9 cellular contexts compared by ENCODE assay signal in the genomic region with DNA sequence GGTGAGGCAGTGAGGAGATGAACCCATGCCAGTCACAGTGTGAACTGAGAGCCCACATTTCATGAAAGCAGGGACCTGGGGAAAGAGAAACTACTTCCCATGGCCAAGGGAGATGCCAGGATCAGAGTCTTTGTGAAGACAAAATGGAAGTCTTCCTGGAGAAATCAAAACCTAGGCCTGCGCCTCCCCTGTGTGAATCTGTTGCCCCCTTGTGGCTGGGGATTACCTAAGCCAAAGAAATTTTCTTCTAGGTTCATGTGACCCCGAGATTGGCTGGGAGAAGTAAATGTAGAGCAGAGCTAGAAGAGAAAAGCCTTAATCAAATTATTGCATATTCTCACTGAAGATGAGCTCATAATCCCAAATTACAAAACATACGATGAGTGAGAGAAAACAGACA.
A peak's percentile ranks its signal among the peaks of the same experiment; 100 is the strongest.
DNase-seq lines count a peak whose midpoint lies in the region; ATAC-seq and TF ChIP-seq lines count a peak whose summit lies in the region.
"Had no signal": no experiment of that assay in that cellular context is flagged by ENCODE, and none has a peak within 500 bp of the region (broad histone marks: within the 10 kb centered on the region; RNA-seq: fewer than 3 reads in every experiment).

No MANE protein-coding gene starts in this region.

- no peaks in the 10 kb centered on the region for H3K4me1 Mint-ChIP-seq in activated CD8-positive, alpha-beta T cell treated with anti-CD3 and anti-CD28 coated beads, Interleukin-2, amount 10 ng/mL, durations not matched to agents 7 days and 5 days (ENCODE audit: low read depth)
- peaks cover 2% of the 10 kb centered on the region for H3K4me1 Mint-ChIP-seq in neural progenitor cell
- peaks cover 0 to 3% (median 3%) of the 10 kb centered on the region in 3 donors for H3K4me1 Mint-ChIP-seq in CD8-positive, alpha-beta memory T cell

- CTCF ChIA-PET in activated CD8-positive, alpha-beta T cell treated with anti-CD3 and anti-CD28 coated beads, Interleukin-2, amount 10 ng/mL, durations not matched to agents 7 days and 5 days (lab: Charles Lee) = no interaction called here
- CTCF ChIA-PET in CD8-positive, alpha-beta memory T cell (lab: Charles Lee) = no interaction called here

- POLR2A ChIA-PET in activated CD8-positive, alpha-beta T cell treated with anti-CD3 and anti-CD28 coated beads, Interleukin-2, amount 10 ng/mL, durations not matched to agents 7 days and 5 days (lab: Charles Lee) = no interaction called here
- POLR2A ChIA-PET in CD8-positive, alpha-beta memory T cell (lab: Charles Lee) = no interaction called here

- no peak overlapping the region for H3K4me2 ChIP-seq in neural progenitor cell

- DNase-seq in SIG-M5 treated with dmso at 0.1 percent for 504 hours (lab: John Stamatoyannopoulos, UW; ENCODE audit: unreplicated experiment) = peak; percentile 15
- no peak for DNase-seq in SIG-M5 (lab: John Stamatoyannopoulos, UW)
- DNase-seq in MG63 = peak; percentile 4
- peak; percentile 22 for DNase-seq in activated CD8-positive, alpha-beta T cell treated with anti-CD3 and anti-CD28 coated beads, Interleukin-2, amount 10 ng/mL, durations not matched to agents 7 days and 5 days
- peak; percentile 49 for DNase-seq in neural progenitor cell (ENCODE audit: low spot score)
- DNase-seq in CD8-positive, alpha-beta memory T cell = no peak
- no peak for DNase-seq in GM03348 (ENCODE audit: low spot score)
- DNase-seq: Right ventricle myocardium superior had no signal

- no peak overlapping the region for H3K27ac Mint-ChIP-seq in activated CD8-positive, alpha-beta T cell treated with anti-CD3 and anti-CD28 coated beads, Interleukin-2, amount 10 ng/mL, durations not matched to agents 7 days and 5 days
- H3K27ac Mint-ChIP-seq in neural progenitor cell = no peak overlapping the region
- H3K27ac Mint-ChIP-seq in CD8-positive, alpha-beta memory T cell = no peak overlapping the region

- H3K4me3 ChIP-seq in MG63 (no peak overlapping the region), neural progenitor cell (no peak overlapping the region)
- H3K4me3 ChIP-seq in CD8-positive, alpha-beta memory T cell (ENCODE audit: low read length) = no peak overlapping the region

- no peaks in the 10 kb centered on the region for H3K36me3 ChIP-seq in MG63
- no peaks in the 10 kb centered on the region for H3K36me3 ChIP-seq in neural progenitor cell
- no peaks in the 10 kb centered on the region for H3K36me3 ChIP-seq in CD8-positive, alpha-beta memory T cell (ENCODE audit: insufficient read depth, low read length)

- no peak for ATAC-seq in activated CD8-positive, alpha-beta T cell treated with anti-CD3 and anti-CD28 coated beads, Interleukin-2, amount 10 ng/mL, durations not matched to agents 7 days and 5 days
- no peak for ATAC-seq in HG02884 (IDR thresholded peaks at IDR 0.05; ENCODE audit: unreplicated experiment)

- H3K27me3 ChIP-seq in MG63 (no peaks in the 10 kb centered on the region), neural progenitor cell (no peaks in the 10 kb centered on the region)
- peaks cover 4% of the 10 kb centered on the region for H3K27me3 ChIP-seq in CD8-positive, alpha-beta memory T cell (ENCODE audit: insufficient read depth, low read length, poor library complexity, severe bottlenecking)

- H3K79me2 ChIP-seq in neural progenitor cell (ENCODE audit: low read depth) = no peaks in the 10 kb centered on the region

- H3K27ac ChIP-seq in neural progenitor cell = no peak overlapping the region
- no peak overlapping the region for H3K27ac ChIP-seq in CD8-positive, alpha-beta memory T cell (ENCODE audit: low read depth, low read length)

- no peak overlapping the region for H2AFZ ChIP-seq in neural progenitor cell (replicated peaks)

- no peaks in the 10 kb centered on the region for H3K27me3 Mint-ChIP-seq in activated CD8-positive, alpha-beta T cell treated with anti-CD3 and anti-CD28 coated beads, Interleukin-2, amount 10 ng/mL, durations not matched to agents 7 days and 5 days (ENCODE audit: low read depth)
- peaks cover 9% of the 10 kb centered on the region for H3K27me3 Mint-ChIP-seq in neural progenitor cell (ENCODE audit: insufficient read depth, low read depth)
- H3K27me3 Mint-ChIP-seq in CD8-positive, alpha-beta memory T cell = peaks cover 12 to 29% of the 10 kb centered on the region in 2 donors

- H3F3A ChIP-seq in neural progenitor cell (ENCODE audit: low read depth) = no peaks in the 10 kb centered on the region

- no peaks in the 10 kb centered on the region for H4K20me1 ChIP-seq in neural progenitor cell (ENCODE audit: low read depth)

- TF ChIP-seq CTCF in neural progenitor cell (IDR thresholded peaks at IDR 0.05) = peak; percentile 56

- no peaks in the 10 kb centered on the region for H3K4me1 ChIP-seq in neural progenitor cell
- no peaks in the 10 kb centered on the region for H3K4me1 ChIP-seq in CD8-positive, alpha-beta memory T cell (ENCODE audit: insufficient read depth, low read length)

- H3K9me3 ChIP-seq in MG63 = no peaks in the 10 kb centered on the region
- H3K9me3 ChIP-seq in neural progenitor cell (ENCODE audit: low read depth) = no peaks in the 10 kb centered on the region
- H3K9me3 ChIP-seq in CD8-positive, alpha-beta memory T cell (ENCODE audit: low read length) = no peaks in the 10 kb centered on the region

- H3K36me3 Mint-ChIP-seq in activated CD8-positive, alpha-beta T cell treated with anti-CD3 and anti-CD28 coated beads, Interleukin-2, amount 10 ng/mL, durations not matched to agents 7 days and 5 days (ENCODE audit: low read depth) = no peaks in the 10 kb centered on the region
- no peaks in the 10 kb centered on the region for H3K36me3 Mint-ChIP-seq in neural progenitor cell
- no peaks in the 10 kb centered on the region for H3K36me3 Mint-ChIP-seq in CD8-positive, alpha-beta memory T cell

- no peak overlapping the region for H3K4me3 Mint-ChIP-seq in activated CD8-positive, alpha-beta T cell treated with anti-CD3 and anti-CD28 coated beads, Interleukin-2, amount 10 ng/mL, durations not matched to agents 7 days and 5 days
- no peak overlapping the region for H3K4me3 Mint-ChIP-seq in neural progenitor cell
- H3K4me3 Mint-ChIP-seq in CD8-positive, alpha-beta memory T cell = no peak overlapping the region

- H3K9ac ChIP-seq in neural progenitor cell = no peak overlapping the region

- H3K9me3 Mint-ChIP-seq in activated CD8-positive, alpha-beta T cell treated with anti-CD3 and anti-CD28 coated beads, Interleukin-2, amount 10 ng/mL, durations not matched to agents 7 days and 5 days (ENCODE audit: insufficient read depth) = no peaks in the 10 kb centered on the region
- H3K9me3 Mint-ChIP-seq in neural progenitor cell = peaks cover 11% of the 10 kb centered on the region
- no peaks in the 10 kb centered on the region for H3K9me3 Mint-ChIP-seq in CD8-positive, alpha-beta memory T cell

Comparison
In these comparisons a context has a peak if more than half of its experiments do, and no peak if none do; other contexts are left out.
1. DNase-seq: peak in SIG-M5 treated with dmso at 0.1 percent for 504 hours (single experiment), MG63 (single experiment), activated CD8-positive, alpha-beta T cell treated with anti-CD3 and anti-CD28 coated beads, Interleukin-2, amount 10 ng/mL, durations not matched to agents 7 days and 5 days (single experiment) and neural progenitor cell (single experiment); none in SIG-M5 (single experiment), CD8-positive, alpha-beta memory T cell (0 of 5) and GM03348 (single experiment).